ENCODE assay signal across 7 cellular contexts in the genomic region with DNA sequence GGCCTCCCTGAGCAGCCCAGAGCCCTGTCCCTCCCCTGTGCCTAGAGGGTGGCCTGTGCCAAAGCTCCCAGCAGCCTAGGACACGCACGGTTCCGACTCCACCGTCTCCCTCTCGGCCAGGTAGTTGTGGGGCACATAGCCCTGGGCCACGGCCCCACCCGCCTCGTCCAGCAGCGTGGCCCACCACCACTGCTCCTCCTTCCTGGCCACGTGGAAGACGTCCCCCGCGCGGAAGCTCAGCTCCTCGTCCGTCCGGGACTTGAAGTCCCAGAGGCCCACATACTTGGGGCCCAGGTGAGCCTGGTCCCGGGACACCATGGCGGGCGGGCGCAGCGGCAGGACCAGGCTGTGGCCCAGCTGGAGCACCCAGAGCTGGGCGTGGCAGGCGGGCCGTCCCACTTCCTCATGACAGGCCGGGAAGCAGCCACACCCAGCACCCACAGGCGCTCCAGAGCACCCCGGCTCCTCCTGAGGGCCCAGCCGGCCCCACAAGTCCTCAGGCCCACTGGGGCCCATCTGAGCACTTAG. TPM values are rescaled to one million over a fixed set of nuclear protein-coding genes. Genes with fewer than 3 reads are reported as not detected.
A peak's percentile ranks its signal among the peaks of the same experiment; 100 is the strongest.
DNase-seq lines count a peak whose midpoint lies in the region; ATAC-seq and TF ChIP-seq lines count a peak whose summit lies in the region.

A gene (minus strand): TSS at position 380 of the 528 bp plus-strand sequence. CDS start 62 bp downstream, at position 318.

- no peaks in the 10 kb centered on the region for H3K27me3 Mint-ChIP-seq in WTC11 (ENCODE audit: low read depth)
- peaks cover 27% of the 10 kb centered on the region for H3K27me3 Mint-ChIP-seq in stimulated activated memory B cell treated with anti-CD40 and anti-IgM and Interleukin-4, amounts not matched to agents 10 μg/mL and 1 μg/mL and 100 μg/mL, for 72 hours

- TF ChIP-seq CTCF in WTC11 (IDR thresholded peaks at IDR 0.05) = no peak

- H3K36me3 Mint-ChIP-seq in WTC11 = no peaks in the 10 kb centered on the region
- no peaks in the 10 kb centered on the region for H3K36me3 Mint-ChIP-seq in stimulated activated memory B cell treated with anti-CD40 and anti-IgM and Interleukin-4, amounts not matched to agents 10 μg/mL and 1 μg/mL and 100 μg/mL, for 72 hours

- 0 out of 2 replicates have a peak within 1 kb of the TSS, but pooled peaks have one; percentile 45 for H3K27ac Mint-ChIP-seq in WTC11
- H3K27ac Mint-ChIP-seq in stimulated activated memory B cell treated with anti-CD40 and anti-IgM and Interleukin-4, amounts not matched to agents 10 μg/mL and 1 μg/mL and 100 μg/mL, for 72 hours = peak within 1 kb of the TSS; percentile 60

- no peaks in the 10 kb centered on the region for H3K27me3 ChIP-seq in right cardiac atrium (ENCODE audit: control insufficient read depth, insufficient read depth)

- no peak within 1 kb of the TSS for H3K4me3 ChIP-seq in right cardiac atrium (ENCODE audit: low read length)

- CTCF ChIA-PET in WTC11 (lab: Charles Lee) = interaction anchor here (0.9 to 5.0 kb wide), 45 partner anchors 8 to 526 kb away, joined by 3 to 81 read pairs (median 8); a partner anchor contains a TSS

- intact Hi-C loops in right cardiac atrium (cut with DNase I) = loop anchor here (2.0 to 10.0 kb wide), 4 partner anchors 76 to 438 kb away; a partner anchor contains a TSS

- 72% methylated on average over 29 of the region's 29 CpGs for WGBS in right cardiac atrium

- peak within 1 kb of the TSS; percentile 49 for H3K4me3 Mint-ChIP-seq in WTC11
- H3K4me3 Mint-ChIP-seq in stimulated activated memory B cell treated with anti-CD40 and anti-IgM and Interleukin-4, amounts not matched to agents 10 μg/mL and 1 μg/mL and 100 μg/mL, for 72 hours = peak within 1 kb of the TSS; percentile 70

- no peaks in the 10 kb centered on the region for H3K4me1 ChIP-seq in right cardiac atrium (ENCODE audit: control insufficient read depth, insufficient read depth, low read length)

- no peaks in the 10 kb centered on the region for H3K9me3 ChIP-seq in right cardiac atrium (ENCODE audit: control insufficient read depth, low read length)

- no peaks in the 10 kb centered on the region for H3K9me3 Mint-ChIP-seq in WTC11
- peaks cover 2% of the 10 kb centered on the region for H3K9me3 Mint-ChIP-seq in stimulated activated memory B cell treated with anti-CD40 and anti-IgM and Interleukin-4, amounts not matched to agents 10 μg/mL and 1 μg/mL and 100 μg/mL, for 72 hours

- ATAC-seq in GM19043 (IDR thresholded peaks at IDR 0.05; ENCODE audit: low read depth, unreplicated experiment) (peak; percentile 20), HG03097 (IDR thresholded peaks at IDR 0.05; ENCODE audit: low FRiP score, unreplicated experiment) (peak; percentile 12), WTC11 (no peak), right cardiac atrium (peak; percentile 9 to 18)
- ATAC-seq in stimulated activated memory B cell treated with anti-CD40 and anti-IgM and Interleukin-4, amounts not matched to agents 10 μg/mL and 1 μg/mL and 100 μg/mL, for 72 hours = peak; percentile 9

- H3K27ac ChIP-seq in right cardiac atrium (ENCODE audit: low read length) = no peak within 1 kb of the TSS

- no peak for DNase-seq in WTC11 (ENCODE audit: low spot score)
- peak; percentile 59 to 87 (median 86) for DNase-seq in right cardiac atrium
- DNase-seq in D341Med (ENCODE audit: low spot score) = no peak
- DNase-seq in NCI-H1436 (lab: John Stamatoyannopoulos, UW) = no peak

- POLR2A ChIA-PET in WTC11 (lab: Charles Lee) = interaction anchor here (0.6 to 1.4 kb wide), 2 partner anchors 29 to 318 kb away, joined by 3 read pairs; no protein-coding TSS in a partner anchor

- H3K4me1 Mint-ChIP-seq in WTC11 = 0 out of 2 replicates have a peak, but pooled peaks cover 2% of the 10 kb centered on the region
- peaks cover 46% of the 10 kb centered on the region for H3K4me1 Mint-ChIP-seq in stimulated activated memory B cell treated with anti-CD40 and anti-IgM and Interleukin-4, amounts not matched to agents 10 μg/mL and 1 μg/mL and 100 μg/mL, for 72 hours

TF ChIP-seq in WTC11, 78 proteins besides CTCF, POLR2A, EP300 and RAD21:
- peak; percentile 44; the same call in 1 of the 2 replicates for TF ChIP-seq RELA (CRISPR knock-in tag; IDR thresholded peaks at IDR 0.05; ENCODE audit: borderline replicate concordance)
- TF ChIP-seq NR2C2 (CRISPR knock-in tag; IDR thresholded peaks at IDR 0.05) = no peak
- TF ChIP-seq GRHL2 (CRISPR knock-in tag; IDR thresholded peaks at IDR 0.05; ENCODE audit: insufficient replicate concordance, severe bottlenecking) = no peak

RNA-seq across cellular contexts. Expression of the gene that starts here (rescaled TPM):
- total RNA-seq in WTC11 (2021) (0.22 to 0.53 TPM (median 0.32 TPM) in 3 replicates), right cardiac atrium (under 1 TPM in 2 of 4 donors, not detected in 2; 0.09 to 0.15 TPM)
- 0.14 TPM for polyA plus RNA-seq in right cardiac atrium

Comparison
In these comparisons a context has a peak if more than half of its experiments do, and no peak if none do; other contexts are left out.
1. Peak in DNase-seq and ATAC-seq in right cardiac atrium; RNA of the gene not detected or under 1 TPM.